In genomic region chr5:178264044-178264443, GRCh38 we compare ENCODE assay signal across 10 cellular contexts.
"Had no signal": no experiment of that assay in that cellular context is flagged by ENCODE, and none has a peak within 500 bp of the region (broad histone marks: within the 10 kb centered on the region; RNA-seq: fewer than 3 reads in every experiment).

No MANE protein-coding gene starts in this region.

- H3K4me3 ChIP-seq: GM23248, GM23338, HAP-1 had no signal

- H3K4me1 ChIP-seq: HAP-1 had no signal

- DNase-seq: GM23248, GOT3, H7, H9, HCEC 1CT, HFFc6 had no signal

- H3K4me2 ChIP-seq: GM23338 had no signal

- H3K9me3 ChIP-seq: HAP-1 had no signal

- H3K36me3 ChIP-seq: HAP-1 had no signal

- ATAC-seq: GM23338, HCT116 had no signal

- H3K4me1 Mint-ChIP-seq: GM23338, H9 had no signal

- H3K9ac ChIP-seq: GM23248 had no signal

- H2AFZ ChIP-seq: GM23248, GM23338 had no signal

- H3K27ac Mint-ChIP-seq: GM23338, H9, HFFc6 had no signal

- FAIRE-seq: H54 had no signal

- H3K27ac ChIP-seq: GM23248 had no signal

- H3K4me3 Mint-ChIP-seq: GM23338, H9, HFFc6 had no signal
